ENCODE assay signal across 14 cellular contexts in genomic region chr3:183540501-183541234, GRCh38. TPM values are rescaled to one million over a fixed set of nuclear protein-coding genes. Genes with fewer than 3 reads are reported as not detected.
DNase-seq lines count a peak whose midpoint lies in the region; ATAC-seq, FAIRE-seq and TF ChIP-seq lines count a peak whose summit lies in the region.
"Had no signal": no experiment of that assay in that cellular context is flagged by ENCODE, and none has a peak within 500 bp of the region (broad histone marks: within the 10 kb centered on the region; RNA-seq: fewer than 3 reads in every experiment).

No MANE protein-coding gene starts in this region.

- DNase-seq in SIG-M5 treated with dmso at 0.1 percent for 504 hours (lab: John Stamatoyannopoulos, UW; ENCODE audit: unreplicated experiment) (peak; percentile 61), SIG-M5 (lab: John Stamatoyannopoulos, UW) (no peak), erythroblast (lab: John Stamatoyannopoulos, UW) (no peak), NCI-H1930 (lab: John Stamatoyannopoulos, UW) (no peak), urothelium cell line (ENCODE audit: low spot score) (no peak)
- DNase-seq in activated CD4-positive, alpha-beta memory T cell treated with anti-CD3 and anti-CD28 coated beads for 36 hours, result no peak
- DNase-seq: activated CD4-positive, alpha-beta T cell treated with anti-CD3 and anti-CD28 coated beads, Interleukin-2, amount 50 U/mL, for 48 hours; occipital lobe had no signal

- H3K4me1 ChIP-seq in neutrophil (ENCODE audit: control insufficient read depth in 1 of 2, insufficient read depth in 1 of 2, low read depth in 1 of 2, low read length in 1 of 2), result peaks cover 60 to 67% of the 10 kb centered on the region in 2 experiments

- FAIRE-seq in urothelium cell line (lab: Jason Lieb, UNC), result no peak
- FAIRE-seq: colon, K562 had no signal

- no peaks in the 10 kb centered on the region for H3K9me3 Mint-ChIP-seq in activated CD4-positive, alpha-beta memory T cell treated with anti-CD3 and anti-CD28 coated beads for 36 hours

- peaks cover 21% of the 10 kb centered on the region for H3K36me3 Mint-ChIP-seq in activated CD4-positive, alpha-beta memory T cell treated with anti-CD3 and anti-CD28 coated beads for 36 hours

- POLR2A ChIA-PET in activated CD4-positive, alpha-beta memory T cell treated with anti-CD3 and anti-CD28 coated beads for 36 hours (lab: Charles Lee), result interaction anchor here (1.2 to 1.5 kb wide), 2 partner anchors 11 to 157 kb away, joined by 3 to 7 read pairs; partner anchors contain the start of gene YEATS2

- intact Hi-C loops in activated CD4-positive, alpha-beta memory T cell treated with anti-CD3 and anti-CD28 coated beads for 36 hours (cut with micrococcal nuclease), result loop anchor here (2.0 kb wide), 1 partner anchor 14 kb away; no protein-coding TSS in a partner anchor

- no peak for TF ChIP-seq CTCF in neutrophil (IDR thresholded peaks at IDR 0.05)

- CTCF ChIA-PET in activated CD4-positive, alpha-beta memory T cell treated with anti-CD3 and anti-CD28 coated beads for 36 hours (lab: Charles Lee), result interaction anchor here (0.9 kb wide), 1 partner anchor 49 kb away, joined by 3 read pairs; no protein-coding TSS in a partner anchor

- TF ChIP-seq POLR2A in erythroblast (IDR thresholded peaks at IDR 0.05; ENCODE audit: low read length), result no peak

- H3K36me3 ChIP-seq in neutrophil, result no peaks in the 10 kb centered on the region

- no peaks in the 10 kb centered on the region for H3K27me3 Mint-ChIP-seq in activated CD4-positive, alpha-beta memory T cell treated with anti-CD3 and anti-CD28 coated beads for 36 hours

- no peak overlapping the region for H3K4me3 Mint-ChIP-seq in activated CD4-positive, alpha-beta memory T cell treated with anti-CD3 and anti-CD28 coated beads for 36 hours

- no peaks in the 10 kb centered on the region for H3K9me3 ChIP-seq in neutrophil

- peaks cover 84% of the 10 kb centered on the region for H3K4me1 Mint-ChIP-seq in activated CD4-positive, alpha-beta memory T cell treated with anti-CD3 and anti-CD28 coated beads for 36 hours (ENCODE audit: low read depth)

- H3K27ac ChIP-seq in neutrophil, result peak overlapping the region; percentile 72
- H3K27ac ChIP-seq: 22Rv1 had no signal

- peak overlapping the region; percentile 15 for H3K27ac Mint-ChIP-seq in activated CD4-positive, alpha-beta memory T cell treated with anti-CD3 and anti-CD28 coated beads for 36 hours

- ATAC-seq in HG02852 (IDR thresholded peaks at IDR 0.05; ENCODE audit: unreplicated experiment), result peak; percentile 37
- ATAC-seq: HCT116, K562 had no signal

- H3K27me3 ChIP-seq in neutrophil, result no peaks in the 10 kb centered on the region

- H3K4me3 ChIP-seq in neutrophil (ENCODE audit: low read depth in 1 of 2, low read length in 1 of 2), result peak overlapping the region; percentile 15 to 16
- H3K4me3 ChIP-seq: K562 had no signal

RNA-seq across cellular contexts. Expression of gene KLHL6, which starts 14.8 kb away (rescaled TPM):
- 10 to 100 TPM; 63.5 to 65.2 TPM for total RNA-seq in activated CD4-positive, alpha-beta memory T cell treated with anti-CD3 and anti-CD28 coated beads for 36 hours
